Comparison of ENCODE assay signal across 8 cellular contexts in genomic region chr15:72685925-72686794, GRCh38. TPM values are rescaled to one million over a fixed set of nuclear protein-coding genes. Genes with fewer than 3 reads are reported as not detected.
A peak's percentile ranks its signal among the peaks of the same experiment; 100 is the strongest.
DNase-seq lines count a peak whose midpoint lies in the region; ATAC-seq and TF ChIP-seq lines count a peak whose summit lies in the region.

A gene with protein sequence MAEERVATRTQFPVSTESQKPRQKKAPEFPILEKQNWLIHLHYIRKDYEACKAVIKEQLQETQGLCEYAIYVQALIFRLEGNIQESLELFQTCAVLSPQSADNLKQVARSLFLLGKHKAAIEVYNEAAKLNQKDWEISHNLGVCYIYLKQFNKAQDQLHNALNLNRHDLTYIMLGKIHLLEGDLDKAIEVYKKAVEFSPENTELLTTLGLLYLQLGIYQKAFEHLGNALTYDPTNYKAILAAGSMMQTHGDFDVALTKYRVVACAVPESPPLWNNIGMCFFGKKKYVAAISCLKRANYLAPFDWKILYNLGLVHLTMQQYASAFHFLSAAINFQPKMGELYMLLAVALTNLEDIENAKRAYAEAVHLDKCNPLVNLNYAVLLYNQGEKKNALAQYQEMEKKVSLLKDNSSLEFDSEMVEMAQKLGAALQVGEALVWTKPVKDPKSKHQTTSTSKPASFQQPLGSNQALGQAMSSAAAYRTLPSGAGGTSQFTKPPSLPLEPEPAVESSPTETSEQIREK (plus strand): TSS chr15:72686207. CDS start chr15:72686228, 21 bp downstream.
TSS of gene HIGD2B (minus strand) at chr15:72686182. CDS start at chr15:72676374, 9,808 bp downstream.

- TF ChIP-seq CTCF in DND-41 (IDR thresholded peaks at IDR 0.05; ENCODE audit: borderline replicate concordance, extremely low read depth, low read length, poor library complexity, severe bottlenecking) (no peak), neural progenitor cell (IDR thresholded peaks at IDR 0.05) (no peak), suprapubic skin (IDR thresholded peaks at IDR 0.05) (no peak)

- H3K27ac ChIP-seq in DND-41 (ENCODE audit: low read length) (peak within 1 kb of the TSS; percentile 92), Karpas-422 (ENCODE audit: low read length) (peak within 1 kb of the TSS; percentile 51), neural progenitor cell (peak within 1 kb of the TSS; percentile 34), suprapubic skin (peak within 1 kb of the TSS; percentile 92)

- H3K4me3 Mint-ChIP-seq in neural progenitor cell = peak within 1 kb of the TSS; percentile 97

- H3K4me2 ChIP-seq in DND-41 (ENCODE audit: insufficient read depth, low read length) = peak within 1 kb of the TSS; percentile 92
- peak within 1 kb of the TSS; percentile 99 for H3K4me2 ChIP-seq in Karpas-422 (ENCODE audit: low read depth, low read length, poor library complexity, severe bottlenecking)
- peak within 1 kb of the TSS; percentile 86 for H3K4me2 ChIP-seq in neural progenitor cell

- peak in 1 of 2 donors; percentile 81 for TF ChIP-seq POLR2A in suprapubic skin (IDR thresholded peaks at IDR 0.05)

- H4K20me1 ChIP-seq in DND-41 (ENCODE audit: insufficient read depth, low read length) (no peaks in the 10 kb centered on the region), Karpas-422 (ENCODE audit: insufficient read depth, low read depth, low read length) (no peaks in the 10 kb centered on the region), neural progenitor cell (ENCODE audit: low read depth) (no peaks in the 10 kb centered on the region)

- H3K36me3 ChIP-seq in DND-41 (ENCODE audit: insufficient read depth, low read length) (no peaks in the 10 kb centered on the region), Karpas-422 (ENCODE audit: insufficient read depth, low read length) (no peaks in the 10 kb centered on the region), neural progenitor cell (no peaks in the 10 kb centered on the region), suprapubic skin (no peaks in the 10 kb centered on the region)

- H3K4me1 ChIP-seq in DND-41 (ENCODE audit: insufficient read depth, low read length) = peaks cover 21% of the 10 kb centered on the region
- peaks cover 25% of the 10 kb centered on the region for H3K4me1 ChIP-seq in Karpas-422 (ENCODE audit: low read length)
- peaks cover 6% of the 10 kb centered on the region for H3K4me1 ChIP-seq in neural progenitor cell
- peaks cover 19% of the 10 kb centered on the region for H3K4me1 ChIP-seq in suprapubic skin

- peak; percentile 89 for DNase-seq in DND-41
- peak; percentile 97 for DNase-seq in Karpas-422
- peak; percentile 91 to 93 for DNase-seq in activated T-cell treated with anti-CD3 and anti-CD28 coated beads, Interleukin-2, amount 50 U/mL, for 48 hours
- peak; percentile 68 for DNase-seq in fibroblast of the conjunctiva (ENCODE audit: low read depth)
- DNase-seq in neural progenitor cell (ENCODE audit: low spot score) = peak; percentile 94
- DNase-seq in suprapubic skin (ENCODE audit: low spot score in 2 of 2) = peak; percentile 92 to 93
- DNase-seq in NCI-H524 (lab: John Stamatoyannopoulos, UW) = no peak

- H3K27me3 Mint-ChIP-seq in neural progenitor cell (ENCODE audit: insufficient read depth, low read depth) = no peaks in the 10 kb centered on the region

- H3K9ac ChIP-seq in DND-41 (ENCODE audit: low read depth, low read length) (peak within 1 kb of the TSS; percentile 61), Karpas-422 (ENCODE audit: low read length) (peak within 1 kb of the TSS; percentile 83), neural progenitor cell (peak within 1 kb of the TSS; percentile 58)

- no peaks in the 10 kb centered on the region for H3K36me3 Mint-ChIP-seq in neural progenitor cell

- peaks cover 23% of the 10 kb centered on the region for H3F3A ChIP-seq in neural progenitor cell (ENCODE audit: low read depth)

- H3K9me3 ChIP-seq in DND-41 (ENCODE audit: insufficient read depth, low read length, severe bottlenecking) (no peaks in the 10 kb centered on the region), Karpas-422 (ENCODE audit: low read length) (no peaks in the 10 kb centered on the region), neural progenitor cell (ENCODE audit: low read depth) (no peaks in the 10 kb centered on the region), suprapubic skin (no peaks in the 10 kb centered on the region)

- H3K27me3 ChIP-seq in DND-41 (ENCODE audit: insufficient read depth, low read length, poor library complexity) (no peaks in the 10 kb centered on the region), Karpas-422 (ENCODE audit: low read length) (no peaks in the 10 kb centered on the region), neural progenitor cell (no peaks in the 10 kb centered on the region), suprapubic skin (no peaks in the 10 kb centered on the region)

- under 1% methylated on average over 24 of the region's 49 CpGs for WGBS in suprapubic skin

- H3K79me2 ChIP-seq in DND-41 (ENCODE audit: insufficient read depth, low read length) = no peaks in the 10 kb centered on the region; the same call in none of the 2 replicates
- peaks cover 16% of the 10 kb centered on the region for H3K79me2 ChIP-seq in Karpas-422 (ENCODE audit: low read length)
- peaks cover 25% of the 10 kb centered on the region for H3K79me2 ChIP-seq in neural progenitor cell (ENCODE audit: low read depth)

- peak within 1 kb of the TSS; percentile 25 to 70 for H3K4me3 ChIP-seq in DND-41 (ENCODE audit: low read depth in 1 of 2, low read length in 2 of 2)
- H3K4me3 ChIP-seq in Karpas-422 (ENCODE audit: low read length) = peak within 1 kb of the TSS; percentile 93
- H3K4me3 ChIP-seq in neural progenitor cell = peak within 1 kb of the TSS; percentile 64
- H3K4me3 ChIP-seq in suprapubic skin = peak within 1 kb of the TSS; percentile 64

- peak within 1 kb of the TSS; percentile 83 for H2AFZ ChIP-seq in DND-41 (ENCODE audit: low read depth, low read length)
- peak within 1 kb of the TSS; percentile 99 for H2AFZ ChIP-seq in Karpas-422 (ENCODE audit: low read length)
- H2AFZ ChIP-seq in neural progenitor cell (replicated peaks) = peak within 1 kb of the TSS; percentile 66

- peak within 1 kb of the TSS; percentile 98 for H3K27ac Mint-ChIP-seq in neural progenitor cell

- no peak for TF ChIP-seq EP300 in suprapubic skin (IDR thresholded peaks at IDR 0.05)

- ATAC-seq in DND-41 (ENCODE audit: insufficient read depth, low read depth) (peak; percentile 98), GM21786 (IDR thresholded peaks at IDR 0.05; ENCODE audit: unreplicated experiment) (peak; percentile 96)

- no peaks in the 10 kb centered on the region for H3K9me2 ChIP-seq in Karpas-422 (replicated peaks; ENCODE audit: insufficient read depth, low read length)

- H3K9me3 Mint-ChIP-seq in neural progenitor cell = no peaks in the 10 kb centered on the region

- H3K4me1 Mint-ChIP-seq in neural progenitor cell = peaks cover 9% of the 10 kb centered on the region

RNA-seq across cellular contexts. Expression of the first gene that starts in this region (rescaled TPM):
- 17.0 and 27.9 TPM in 2 replicates for total RNA-seq in Karpas-422 (2014; rRNA removed; shearing (Covaris generic); ENCODE audit: low replicate concordance)
- total RNA-seq in neural progenitor cell (ENCODE audit: low replicate concordance) = 54.1 and 57.5 TPM in 2 replicates
- 10 to 100 TPM; 10.8 to 53.9 (median 21.2) TPM for total RNA-seq in suprapubic skin

RNA-seq across cellular contexts. Expression of gene HIGD2B, which starts in this region (rescaled TPM):
- 0.51 TPM in 1 of 2 replicates, not detected in the other for total RNA-seq in Karpas-422 (2014; rRNA removed; shearing (Covaris generic); ENCODE audit: low replicate concordance)
- total RNA-seq in neural progenitor cell (ENCODE audit: low replicate concordance) = not detected in 2 replicates
- total RNA-seq in suprapubic skin = not detected

Comparison
In these comparisons a context has a peak if more than half of its experiments do, and no peak if none do; other contexts are left out.
1. DNase-seq: peak in DND-41 (single experiment), Karpas-422 (single experiment), activated T-cell treated with anti-CD3 and anti-CD28 coated beads, Interleukin-2, amount 50 U/mL, for 48 hours (2 of 2), fibroblast of the conjunctiva (single experiment), neural progenitor cell (single experiment) and suprapubic skin (2 of 2); none in NCI-H524 (0 of 2).
2. H3K27ac ChIP-seq: peak in every context shown above with its lines; median percentile 92 in DND-41; 92 in suprapubic skin; 51 in Karpas-422; 34 in neural progenitor cell.
3. Peak in every context shown above with its lines, with median percentiles within 50 percentile points of each other: H2AFZ ChIP-seq, H3K4me2 ChIP-seq, H3K4me3 ChIP-seq and H3K9ac ChIP-seq.